In the genomic region with DNA sequence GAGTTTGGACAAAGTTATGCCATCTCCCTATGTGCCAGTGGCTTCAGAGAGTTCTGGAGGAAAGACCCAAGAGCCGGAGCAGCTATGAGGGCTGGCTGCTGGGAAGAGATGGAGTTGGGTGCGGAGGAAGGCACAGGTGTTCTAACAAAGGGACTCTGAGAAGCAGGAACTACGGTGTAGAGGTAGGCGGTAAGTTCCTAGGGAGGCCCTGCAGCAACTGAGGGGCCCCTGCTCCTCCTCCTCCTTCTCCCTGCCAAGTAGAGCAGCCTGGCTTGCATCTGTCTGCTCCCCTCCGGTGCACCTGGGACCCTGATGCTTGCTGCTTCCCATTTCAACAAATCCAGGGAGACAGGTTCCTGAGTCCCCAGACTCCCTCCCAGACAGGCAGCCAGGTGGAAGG, we compare ENCODE assay signal across 21 cellular contexts.
DNase-seq lines count a peak whose midpoint lies in the region; ATAC-seq, FAIRE-seq and TF ChIP-seq lines count a peak whose summit lies in the region.
"Had no signal": no experiment of that assay in that cellular context is flagged by ENCODE, and none has a peak within 500 bp of the region (broad histone marks: within the 10 kb centered on the region; RNA-seq: fewer than 3 reads in every experiment).

No MANE protein-coding gene starts in this region.

- no peak overlapping the region for H3K18ac ChIP-seq in mesenchymal stem cell (ENCODE audit: low read depth in 1 of 2, low read length in 2 of 2)

- no peak for TF ChIP-seq CTCF in HepG2 (CRISPR knock-in tag; IDR thresholded peaks at IDR 0.05)
- TF ChIP-seq CTCF in right lobe of liver (IDR thresholded peaks at IDR 0.05): no peak

- H3K4me1 ChIP-seq in HepG2 (ENCODE audit: insufficient read depth, low read length): peaks cover 33% of the 10 kb centered on the region
- H3K4me1 ChIP-seq in right lobe of liver: peaks cover 3 to 56% (median 27%) of the 10 kb centered on the region in 4 donors
- H3K4me1 ChIP-seq in mesenchymal stem cell (ENCODE audit: control insufficient read depth, insufficient read depth, low read depth, low read length): peaks cover 32% of the 10 kb centered on the region

- no peak overlapping the region for H2BK5ac ChIP-seq in mesenchymal stem cell (ENCODE audit: low read depth, low read length, poor library complexity, severe bottlenecking)

- intact Hi-C loops in HepG2 (cut with micrococcal nuclease; ENCODE audit: unreplicated experiment): no loop called here
- intact Hi-C loops in right lobe of liver (cut with DNase I): loop anchor here in 1 of 2 donors (10.0 kb wide), 1 partner anchor 83 kb away; no protein-coding TSS in a partner anchor

- no peak overlapping the region for H3K14ac ChIP-seq in mesenchymal stem cell (ENCODE audit: low read length in 2 of 2)

- H3K27me3 ChIP-seq in HepG2 (ENCODE audit: control insufficient read depth in 1 of 2, insufficient read depth in 2 of 2, low read length in 2 of 2) (no peaks in the 10 kb centered on the region), right lobe of liver (no peaks in the 10 kb centered on the region), mesenchymal stem cell (ENCODE audit: control insufficient read depth in 1 of 2, insufficient read depth in 1 of 2, low read length in 2 of 2) (no peaks in the 10 kb centered on the region)
- H3K27me3 ChIP-seq: body of pancreas, testis had no signal

- H3K36me3 Mint-ChIP-seq in activated T-helper 17 cell treated with anti-CD3 and anti-CD28 coated beads, Interleukin-2, amount 50 U/mL, for 72 hours (ENCODE audit: low read depth): no peaks in the 10 kb centered on the region
- H3K36me3 Mint-ChIP-seq: activated naive CD8-positive, alpha-beta T cell had no signal

- H3K4ac ChIP-seq in mesenchymal stem cell (ENCODE audit: low read depth in 1 of 2, low read length in 2 of 2): peak overlapping the region; percentile 29 to 35

- in situ Hi-C loops in HepG2 (cut with HindIII; ENCODE audit: extremely low pct_ligation_motif_present, low pct_unique_long_range_greater_than_20kb): no loop called here

- no peak overlapping the region for H3K23ac ChIP-seq in mesenchymal stem cell (ENCODE audit: low read length in 2 of 2)

- no peaks in the 10 kb centered on the region for H3K9me3 Mint-ChIP-seq in activated T-helper 17 cell treated with anti-CD3 and anti-CD28 coated beads, Interleukin-2, amount 50 U/mL, for 72 hours
- H3K9me3 Mint-ChIP-seq: activated T-cell treated with anti-CD3 and anti-CD28 coated beads, Interleukin-2, amount 50 U/mL, for 24 hours; dendritic cell treated with granulocyte-macrophage colony-stimulating factor and Interleukin-4, amounts not matched to agents 40 ng/mL and 50 ng/mL, for 4 days had no signal

- no peak overlapping the region for H3K4me3 Mint-ChIP-seq in activated T-helper 17 cell treated with anti-CD3 and anti-CD28 coated beads, Interleukin-2, amount 50 U/mL, for 72 hours
- H3K4me3 Mint-ChIP-seq: activated CD8-positive, alpha-beta T cell treated with anti-CD3 and anti-CD28 coated beads, Interleukin-2, amount 10 ng/mL, durations not matched to agents 7 days and 5 days; activated naive CD8-positive, alpha-beta T cell; activated T-cell treated with anti-CD3 and anti-CD28 coated beads, Interleukin-2, amount 50 U/mL, for 24 hours; dendritic cell treated with granulocyte-macrophage colony-stimulating factor and Interleukin-4, amounts not matched to agents 40 ng/mL and 50 ng/mL, for 4 days had no signal

- TF ChIP-seq RAD21 in HepG2 (CRISPR knock-in tag; IDR thresholded peaks at IDR 0.05): no peak

- no peak overlapping the region for H4K8ac ChIP-seq in mesenchymal stem cell (ENCODE audit: low read length)

- H3K9me3 ChIP-seq in HepG2 (ENCODE audit: low read length) (no peaks in the 10 kb centered on the region), right lobe of liver (no peaks in the 10 kb centered on the region), mesenchymal stem cell (ENCODE audit: control insufficient read depth, low read length) (no peaks in the 10 kb centered on the region)
- H3K9me3 ChIP-seq: body of pancreas, Caco-2, mucosa of descending colon, testis had no signal

- H3K27ac ChIP-seq in HepG2 (ENCODE audit: extremely low read length, insufficient read depth, low read length) (peak overlapping the region; percentile 92), right lobe of liver (no peak overlapping the region), mesenchymal stem cell (ENCODE audit: low read length, poor library complexity, severe bottlenecking) (no peak overlapping the region)
- H3K27ac ChIP-seq: testis had no signal

- peak overlapping the region; percentile 41; the same call in 1 of the 2 replicates for H3K9ac ChIP-seq in HepG2 (ENCODE audit: insufficient read depth, low read depth, low read length)
- no peak overlapping the region for H3K9ac ChIP-seq in mesenchymal stem cell (ENCODE audit: low read length)

- H3K4me3 ChIP-seq in HepG2 (replicated peaks in 1 of 3; ENCODE audit: insufficient read depth in 1 of 3, low read depth in 2 of 3, low read length in 3 of 3) (no peak overlapping the region), right lobe of liver (no peak overlapping the region), mesenchymal stem cell (ENCODE audit: insufficient read depth in 1 of 2, low read depth in 1 of 2, low read length in 2 of 2) (no peak overlapping the region)
- H3K4me3 ChIP-seq: body of pancreas, mucosa of descending colon, testis had no signal

- H3K4me2 ChIP-seq in HepG2 (ENCODE audit: low read depth, low read length) (peak overlapping the region; percentile 69; the same call in 1 of the 2 replicates), mesenchymal stem cell (ENCODE audit: low read length, poor library complexity, severe bottlenecking) (no peak overlapping the region)

- whole genome bisulfite sequencing in HepG2 (ENCODE audit: low lambda C conversion rate): 98% methylated on average over 4 of the region's 5 CpGs
- 89% methylated on average over 4 of the region's 5 CpGs for WGBS in right lobe of liver (ENCODE audit: insufficient coverage, low coverage, low lambda C conversion rate, missing lambda C conversion rate)
- 98% methylated on average over 4 of the region's 5 CpGs for WGBS in mesenchymal stem cell

- FAIRE-seq in HepG2 (lab: Jason Lieb, UNC) (no peak), RCC 7860 (lab: Jason Lieb, UNC) (no peak)
- FAIRE-seq: H1 had no signal

- ATAC-seq in HepG2 (no peak), right lobe of liver (no peak), GM18858 (IDR thresholded peaks at IDR 0.05; ENCODE audit: unreplicated experiment) (no peak)
- no peak for ATAC-seq in activated T-helper 17 cell treated with anti-CD3 and anti-CD28 coated beads, Interleukin-2, amount 50 U/mL, for 72 hours (replicated peaks)
- ATAC-seq: activated CD8-positive, alpha-beta T cell treated with anti-CD3 and anti-CD28 coated beads, Interleukin-2, amount 10 ng/mL, durations not matched to agents 7 days and 5 days; mucosa of descending colon had no signal

- H4K20me1 ChIP-seq in HepG2 (ENCODE audit: insufficient read depth, low read length): no peaks in the 10 kb centered on the region

- no peak overlapping the region for H2BK15ac ChIP-seq in mesenchymal stem cell (ENCODE audit: low read depth, poor library complexity, severe bottlenecking)

- DNase-seq in HepG2 (ENCODE audit: low spot score): no peak
- no peak for DNase-seq in right lobe of liver
- DNase-seq in mesenchymal stem cell: no peak
- no peak for DNase-seq in DMS79 (lab: John Stamatoyannopoulos, UW)
- DNase-seq in RCC 7860 (ENCODE audit: low spot score): no peak
- DNase-seq in RKO (ENCODE audit: low spot score): no peak
- DNase-seq: activated CD4-positive, CD25-positive, alpha-beta regulatory T cell; activated CD8-positive, alpha-beta T cell treated with anti-CD3 and anti-CD28 coated beads, Interleukin-2, amount 10 ng/mL, durations not matched to agents 7 days and 5 days; activated T-cell treated with anti-CD3 and anti-CD28 coated beads, Interleukin-2, amount 50 U/mL, for 24 hours; body of pancreas; Caco-2; mucosa of descending colon; NCI-H2029 treated with DMSO at 0.1 percent for 48 hours; NCI-H774; T-helper 9 cell; testis had no signal

- TF ChIP-seq EP300 in HepG2 (IDR thresholded peaks at IDR 0.05; ENCODE audit: low read depth in 2 of 2, low read length in 2 of 2) (no peak), HepG2 (CRISPR knock-in tag; IDR thresholded peaks at IDR 0.05; ENCODE audit: borderline replicate concordance) (no peak)

- POLR2A ChIA-PET in HepG2 (lab: Yijun Ruan, JAX): interaction anchor here (0.6 to 3.2 kb wide), 3 partner anchors 28 to 171 kb away, joined by 3 to 10 read pairs (median 8); partner anchors contain the start of genes MPHOSPH9 and MTRFR

- H3K4me1 Mint-ChIP-seq in activated T-helper 17 cell treated with anti-CD3 and anti-CD28 coated beads, Interleukin-2, amount 50 U/mL, for 72 hours: no peaks in the 10 kb centered on the region

- TF ChIP-seq POLR2A in HepG2 (IDR thresholded peaks at IDR 0.05; ENCODE audit: insufficient read depth in 1 of 2, low read depth in 2 of 2, low read length in 2 of 2) (no peak), right lobe of liver (IDR thresholded peaks at IDR 0.05) (no peak)

- CTCF ChIA-PET in HepG2 (lab: Yijun Ruan, JAX; ENCODE audit: low intra/inter-chr PET ratio, low total read pairs): no interaction called here

- H2BK120ac ChIP-seq in mesenchymal stem cell (ENCODE audit: low read depth, low read length): no peak overlapping the region

- peaks cover 20% of the 10 kb centered on the region for H3K79me1 ChIP-seq in mesenchymal stem cell (replicated peaks; ENCODE audit: low read length, poor library complexity, severe bottlenecking)

- H4K91ac ChIP-seq in mesenchymal stem cell (ENCODE audit: low read length): no peak overlapping the region

- no peak overlapping the region for H2AK5ac ChIP-seq in mesenchymal stem cell (ENCODE audit: low read length, severe bottlenecking)

- H3K36me3 ChIP-seq in HepG2 (replicated peaks in 1 of 2; ENCODE audit: control insufficient read depth in 1 of 2, insufficient read depth in 2 of 2, low read length in 2 of 2) (0 out of 5 replicates have a peak, but pooled peaks cover 0 to 2% of the 10 kb centered on the region in 2 experiments), right lobe of liver (no peaks in the 10 kb centered on the region), mesenchymal stem cell (ENCODE audit: control insufficient read depth in 1 of 2, insufficient read depth in 2 of 2, low read depth in 1 of 2, low read length in 2 of 2) (peaks cover 4 to 7% of the 10 kb centered on the region in 2 experiments)

- BruUV-seq in HepG2 (replicated peaks; lab: Mats Ljungman, UMichigan): no TSS peak

- H2AFZ ChIP-seq in HepG2 (ENCODE audit: low read length): no peak overlapping the region
- H2AFZ ChIP-seq in mesenchymal stem cell (ENCODE audit: low read depth, low read length): no peak overlapping the region

- peak overlapping the region in 1 of 2 experiments; percentile 57 for H2BK12ac ChIP-seq in mesenchymal stem cell (ENCODE audit: low read length in 2 of 2)

- H3K27me3 Mint-ChIP-seq in activated T-helper 17 cell treated with anti-CD3 and anti-CD28 coated beads, Interleukin-2, amount 50 U/mL, for 72 hours: no peaks in the 10 kb centered on the region
- H3K27me3 Mint-ChIP-seq: activated naive CD8-positive, alpha-beta T cell; activated T-cell treated with anti-CD3 and anti-CD28 coated beads, Interleukin-2, amount 50 U/mL, for 24 hours; dendritic cell treated with granulocyte-macrophage colony-stimulating factor and Interleukin-4, amounts not matched to agents 40 ng/mL and 50 ng/mL, for 4 days had no signal

- H3K79me2 ChIP-seq in HepG2 (ENCODE audit: insufficient read depth, low read length): peaks cover 3% of the 10 kb centered on the region

- H3K27ac Mint-ChIP-seq in activated T-helper 17 cell treated with anti-CD3 and anti-CD28 coated beads, Interleukin-2, amount 50 U/mL, for 72 hours: peak overlapping the region; percentile 40
- H3K27ac Mint-ChIP-seq: activated CD8-positive, alpha-beta T cell treated with anti-CD3 and anti-CD28 coated beads, Interleukin-2, amount 10 ng/mL, durations not matched to agents 7 days and 5 days; activated T-cell treated with anti-CD3 and anti-CD28 coated beads, Interleukin-2, amount 50 U/mL, for 24 hours; dendritic cell treated with granulocyte-macrophage colony-stimulating factor and Interleukin-4, amounts not matched to agents 40 ng/mL and 50 ng/mL, for 4 days had no signal
